26 cellular contexts compared by ENCODE assay signal in genomic region chr5:38452201-38452600, GRCh38.
"Had no signal": no experiment of that assay in that cellular context is flagged by ENCODE, and none has a peak within 500 bp of the region (broad histone marks: within the 10 kb centered on the region; RNA-seq: fewer than 3 reads in every experiment).

No MANE protein-coding gene starts in this region.

- DNase-seq: cortex of kidney; effector CD4-positive, alpha-beta T cell; foreskin fibroblast; glutamatergic neuron; heart right ventricle; hippocampal formation; left colon; left ventricle myocardium superior; lower lobe of right lung; naive thymus-derived CD8-positive, alpha-beta T cell; occipital lobe; ovary; posterior cingulate gyrus; right lobe of liver; small intestine; stimulated activated CD4-positive, alpha-beta T cell treated with anti-CD3 and anti-CD28 coated beads, Interleukin-12 subunit alpha, Interleukin-12 subunit beta, amount 100 ng/mL, for 4 hours; stimulated activated CD4-positive, alpha-beta T cell treated with anti-CD3 and anti-CD28 coated beads, Interleukin-1b, Interleukin-23, amount 100 ng/mL, for 48 hours; stimulated activated CD4-positive, alpha-beta T cell treated with anti-CD3 and anti-CD28 coated beads, Interleukin-4, amount 100 ng/mL, for 1 hour; stimulated activated CD8-positive, alpha-beta memory T cell treated with anti-CD3 and anti-CD28 coated beads, Interleukin-4, amount 100 ng/mL, for 48 hours; stimulated activated naive CD4-positive, alpha-beta T cell; stimulated activated naive CD8-positive, alpha-beta T cell treated with anti-CD3 and anti-CD28 coated beads, Interleukin-15, amount 100 ng/mL, for 72 hours; thyroid gland; trophoblast cell had no signal

- ATAC-seq: esophagus mucosa; heart right ventricle; left colon; left ventricle myocardium superior; lower lobe of right lung; naive thymus-derived CD8-positive, alpha-beta T cell; right lobe of liver; stimulated activated naive CD8-positive, alpha-beta T cell treated with anti-CD3 and anti-CD28 coated beads, Interleukin-15, amount 100 ng/mL, for 72 hours had no signal

- H3K4me1 ChIP-seq: right lobe of liver, thyroid gland had no signal

- H3K36me3 ChIP-seq: heart right ventricle, lower lobe of right lung, ovary, right lobe of liver, thyroid gland, vagina had no signal

- H3K9me3 Mint-ChIP-seq: naive thymus-derived CD8-positive, alpha-beta T cell; stimulated activated naive CD8-positive, alpha-beta T cell treated with anti-CD3 and anti-CD28 coated beads, Interleukin-15, amount 100 ng/mL, for 72 hours had no signal

- H3K27me3 ChIP-seq: ovary, right lobe of liver, thyroid gland, vagina had no signal

- H3K9me3 ChIP-seq: heart right ventricle, lower lobe of right lung, ovary, right lobe of liver, thyroid gland, vagina had no signal

- H3K27ac Mint-ChIP-seq: naive thymus-derived CD8-positive, alpha-beta T cell; stimulated activated naive CD8-positive, alpha-beta T cell treated with anti-CD3 and anti-CD28 coated beads, Interleukin-15, amount 100 ng/mL, for 72 hours had no signal

- H3K4me3 Mint-ChIP-seq: stimulated activated naive CD8-positive, alpha-beta T cell treated with anti-CD3 and anti-CD28 coated beads, Interleukin-15, amount 100 ng/mL, for 72 hours had no signal

- H3K36me3 Mint-ChIP-seq: naive thymus-derived CD8-positive, alpha-beta T cell had no signal

- H3K4me3 ChIP-seq: heart right ventricle, lower lobe of right lung, ovary, right lobe of liver, thyroid gland, vagina had no signal

- H3K27ac ChIP-seq: epithelial cell of prostate, lower lobe of right lung, ovary, right lobe of liver, thyroid gland, vagina had no signal
